Comparison of ENCODE assay signal across 1 cellular context in the genomic region with DNA sequence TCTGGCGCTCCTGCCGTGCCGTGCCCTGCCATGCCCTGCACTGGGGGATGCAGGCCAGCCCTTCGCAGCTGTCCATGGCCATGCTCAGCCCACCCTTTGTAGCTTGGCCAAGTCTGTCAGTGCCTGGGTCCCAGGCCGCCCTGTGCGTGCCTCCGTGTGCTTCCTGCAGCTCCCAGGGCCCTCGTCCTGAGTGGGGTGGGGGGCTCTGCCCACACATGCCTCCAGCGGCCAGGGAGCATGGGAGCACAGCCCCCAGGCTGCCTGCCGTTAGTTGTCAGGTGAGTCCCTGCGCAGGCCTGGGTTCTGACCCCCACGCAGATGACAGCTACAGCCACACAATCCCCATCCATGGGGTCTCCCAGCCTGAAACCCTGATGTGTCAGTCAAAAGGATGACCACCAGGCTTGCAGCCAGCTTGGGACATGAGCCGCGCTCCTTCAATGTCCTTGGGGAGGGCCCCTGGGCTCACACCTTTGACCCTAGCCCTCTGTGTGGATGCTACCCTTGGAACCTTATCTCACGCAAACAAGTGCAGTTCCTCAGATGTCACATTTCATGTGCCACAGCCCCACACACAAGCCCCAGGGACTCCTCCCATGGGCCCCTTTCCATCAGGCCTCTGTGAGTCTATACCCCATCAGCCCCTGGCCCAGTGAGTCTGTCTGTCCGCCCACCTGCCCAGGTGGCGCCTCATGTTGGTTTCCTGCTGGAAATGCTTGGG.
TF ChIP-seq lines count a peak whose summit lies in the region.

No MANE protein-coding gene starts in this region.

TF ChIP-seq in HepG2, 621 proteins besides CTCF, POLR2A, EP300 and RAD21 (continues in another document):
- TF ChIP-seq SIX1 (CRISPR knock-in tag; IDR thresholded peaks at IDR 0.05; ENCODE audit: borderline replicate concordance): 0 out of 2 replicates have a peak, but pooled peaks have one; percentile 19
- TF ChIP-seq ZNF263 (CRISPR knock-in tag; IDR thresholded peaks at IDR 0.05): peak; percentile 59; the same call in 1 of the 2 replicates
- no peak for TF ChIP-seq RNF2 (conservative IDR thresholded peaks at IDR 0.05; ENCODE audit: low read depth)
- TF ChIP-seq NCOA2 (CRISPR knock-in tag; IDR thresholded peaks at IDR 0.05): peak; percentile 22; the same call in 1 of the 2 replicates
- TF ChIP-seq NR2C2 (CRISPR knock-in tag; IDR thresholded peaks at IDR 0.05; ENCODE audit: borderline replicate concordance): peak; percentile 40; the same call in 1 of the 2 replicates
- TF ChIP-seq PHF20 (CRISPR knock-in tag; IDR thresholded peaks at IDR 0.05): no peak
- TF ChIP-seq SOX6 (IDR thresholded peaks at IDR 0.05): no peak
- TF ChIP-seq SOX6 (CRISPR knock-in tag; IDR thresholded peaks at IDR 0.05): 0 out of 2 replicates have a peak, but pooled peaks have one; percentile 25
- TF ChIP-seq, protein P1, sequence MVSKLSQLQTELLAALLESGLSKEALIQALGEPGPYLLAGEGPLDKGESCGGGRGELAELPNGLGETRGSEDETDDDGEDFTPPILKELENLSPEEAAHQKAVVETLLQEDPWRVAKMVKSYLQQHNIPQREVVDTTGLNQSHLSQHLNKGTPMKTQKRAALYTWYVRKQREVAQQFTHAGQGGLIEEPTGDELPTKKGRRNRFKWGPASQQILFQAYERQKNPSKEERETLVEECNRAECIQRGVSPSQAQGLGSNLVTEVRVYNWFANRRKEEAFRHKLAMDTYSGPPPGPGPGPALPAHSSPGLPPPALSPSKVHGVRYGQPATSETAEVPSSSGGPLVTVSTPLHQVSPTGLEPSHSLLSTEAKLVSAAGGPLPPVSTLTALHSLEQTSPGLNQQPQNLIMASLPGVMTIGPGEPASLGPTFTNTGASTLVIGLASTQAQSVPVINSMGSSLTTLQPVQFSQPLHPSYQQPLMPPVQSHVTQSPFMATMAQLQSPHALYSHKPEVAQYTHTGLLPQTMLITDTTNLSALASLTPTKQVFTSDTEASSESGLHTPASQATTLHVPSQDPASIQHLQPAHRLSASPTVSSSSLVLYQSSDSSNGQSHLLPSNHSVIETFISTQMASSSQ (IDR thresholded peaks at IDR 0.05; ENCODE audit: low read depth): no peak
- TF ChIP-seq, protein P1 (CRISPR knock-in tag; IDR thresholded peaks at IDR 0.05; ENCODE audit: borderline replicate concordance): 0 out of 2 replicates have a peak, but pooled peaks have one; percentile 40
- TF ChIP-seq ZNF556 (CRISPR knock-in tag; IDR thresholded peaks at IDR 0.05; ENCODE audit: borderline replicate concordance): 0 out of 2 replicates have a peak, but pooled peaks have one; percentile 35
- TF ChIP-seq RXRA (CRISPR knock-in tag; IDR thresholded peaks at IDR 0.05): 0 out of 2 replicates have a peak, but pooled peaks have one; percentile 26
- TF ChIP-seq ZEB1 (IDR thresholded peaks at IDR 0.05; ENCODE audit: insufficient replicate concordance, low read depth): peak; percentile 9
- peak; percentile 73 for TF ChIP-seq NR2F6 (IDR thresholded peaks at IDR 0.05)
- peak; percentile 59; the same call in 1 of the 2 replicates for TF ChIP-seq NR2F6 (CRISPR knock-in tag; IDR thresholded peaks at IDR 0.05)
- TF ChIP-seq KLF13 (CRISPR knock-in tag; IDR thresholded peaks at IDR 0.05): 0 out of 2 replicates have a peak, but pooled peaks have one; percentile 55
- peak; percentile 64; the same call in 1 of the 2 replicates for TF ChIP-seq ESRRA (CRISPR knock-in tag; IDR thresholded peaks at IDR 0.05; ENCODE audit: low read depth)
- TF ChIP-seq REPIN1 (CRISPR knock-in tag; IDR thresholded peaks at IDR 0.05; ENCODE audit: borderline replicate concordance, low read depth): 0 out of 2 replicates have a peak, but pooled peaks have one; percentile 26
- no peak for TF ChIP-seq MEF2D (CRISPR knock-in tag; IDR thresholded peaks at IDR 0.05)
- no peak for TF ChIP-seq TOE1 (CRISPR knock-in tag; IDR thresholded peaks at IDR 0.05)
- TF ChIP-seq HNF4A (CRISPR knock-in tag; IDR thresholded peaks at IDR 0.05): peak; percentile 60
- no peak for TF ChIP-seq AHR (CRISPR knock-in tag; IDR thresholded peaks at IDR 0.05)
- TF ChIP-seq TCF7L2 (IDR thresholded peaks at IDR 0.05; ENCODE audit: low read depth, low read length): no peak
- TF ChIP-seq ZNF160 (CRISPR knock-in tag; IDR thresholded peaks at IDR 0.05): no peak
- TF ChIP-seq, protein P2, sequence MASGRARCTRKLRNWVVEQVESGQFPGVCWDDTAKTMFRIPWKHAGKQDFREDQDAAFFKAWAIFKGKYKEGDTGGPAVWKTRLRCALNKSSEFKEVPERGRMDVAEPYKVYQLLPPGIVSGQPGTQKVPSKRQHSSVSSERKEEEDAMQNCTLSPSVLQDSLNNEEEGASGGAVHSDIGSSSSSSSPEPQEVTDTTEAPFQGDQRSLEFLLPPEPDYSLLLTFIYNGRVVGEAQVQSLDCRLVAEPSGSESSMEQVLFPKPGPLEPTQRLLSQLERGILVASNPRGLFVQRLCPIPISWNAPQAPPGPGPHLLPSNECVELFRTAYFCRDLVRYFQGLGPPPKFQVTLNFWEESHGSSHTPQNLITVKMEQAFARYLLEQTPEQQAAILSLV (CRISPR knock-in tag; IDR thresholded peaks at IDR 0.05; ENCODE audit: borderline replicate concordance): 0 out of 2 replicates have a peak, but pooled peaks have one; percentile 21
- TF ChIP-seq MYC (CRISPR knock-in tag; IDR thresholded peaks at IDR 0.05; ENCODE audit: borderline replicate concordance): 0 out of 2 replicates have a peak, but pooled peaks have one; percentile 8
- TF ChIP-seq, protein P3, sequence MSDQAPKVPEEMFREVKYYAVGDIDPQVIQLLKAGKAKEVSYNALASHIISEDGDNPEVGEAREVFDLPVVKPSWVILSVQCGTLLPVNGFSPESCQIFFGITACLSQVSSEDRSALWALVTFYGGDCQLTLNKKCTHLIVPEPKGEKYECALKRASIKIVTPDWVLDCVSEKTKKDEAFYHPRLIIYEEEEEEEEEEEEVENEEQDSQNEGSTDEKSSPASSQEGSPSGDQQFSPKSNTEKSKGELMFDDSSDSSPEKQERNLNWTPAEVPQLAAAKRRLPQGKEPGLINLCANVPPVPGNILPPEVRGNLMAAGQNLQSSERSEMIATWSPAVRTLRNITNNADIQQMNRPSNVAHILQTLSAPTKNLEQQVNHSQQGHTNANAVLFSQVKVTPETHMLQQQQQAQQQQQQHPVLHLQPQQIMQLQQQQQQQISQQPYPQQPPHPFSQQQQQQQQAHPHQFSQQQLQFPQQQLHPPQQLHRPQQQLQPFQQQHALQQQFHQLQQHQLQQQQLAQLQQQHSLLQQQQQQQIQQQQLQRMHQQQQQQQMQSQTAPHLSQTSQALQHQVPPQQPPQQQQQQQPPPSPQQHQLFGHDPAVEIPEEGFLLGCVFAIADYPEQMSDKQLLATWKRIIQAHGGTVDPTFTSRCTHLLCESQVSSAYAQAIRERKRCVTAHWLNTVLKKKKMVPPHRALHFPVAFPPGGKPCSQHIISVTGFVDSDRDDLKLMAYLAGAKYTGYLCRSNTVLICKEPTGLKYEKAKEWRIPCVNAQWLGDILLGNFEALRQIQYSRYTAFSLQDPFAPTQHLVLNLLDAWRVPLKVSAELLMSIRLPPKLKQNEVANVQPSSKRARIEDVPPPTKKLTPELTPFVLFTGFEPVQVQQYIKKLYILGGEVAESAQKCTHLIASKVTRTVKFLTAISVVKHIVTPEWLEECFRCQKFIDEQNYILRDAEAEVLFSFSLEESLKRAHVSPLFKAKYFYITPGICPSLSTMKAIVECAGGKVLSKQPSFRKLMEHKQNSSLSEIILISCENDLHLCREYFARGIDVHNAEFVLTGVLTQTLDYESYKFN (CRISPR knock-in tag; conservative IDR thresholded peaks at IDR 0.05): peak; percentile 73
- TF ChIP-seq BCL6 (CRISPR knock-in tag; IDR thresholded peaks at IDR 0.05): no peak
- no peak for TF ChIP-seq MYNN (CRISPR knock-in tag; IDR thresholded peaks at IDR 0.05; ENCODE audit: low read depth)
- TF ChIP-seq, protein P4, sequence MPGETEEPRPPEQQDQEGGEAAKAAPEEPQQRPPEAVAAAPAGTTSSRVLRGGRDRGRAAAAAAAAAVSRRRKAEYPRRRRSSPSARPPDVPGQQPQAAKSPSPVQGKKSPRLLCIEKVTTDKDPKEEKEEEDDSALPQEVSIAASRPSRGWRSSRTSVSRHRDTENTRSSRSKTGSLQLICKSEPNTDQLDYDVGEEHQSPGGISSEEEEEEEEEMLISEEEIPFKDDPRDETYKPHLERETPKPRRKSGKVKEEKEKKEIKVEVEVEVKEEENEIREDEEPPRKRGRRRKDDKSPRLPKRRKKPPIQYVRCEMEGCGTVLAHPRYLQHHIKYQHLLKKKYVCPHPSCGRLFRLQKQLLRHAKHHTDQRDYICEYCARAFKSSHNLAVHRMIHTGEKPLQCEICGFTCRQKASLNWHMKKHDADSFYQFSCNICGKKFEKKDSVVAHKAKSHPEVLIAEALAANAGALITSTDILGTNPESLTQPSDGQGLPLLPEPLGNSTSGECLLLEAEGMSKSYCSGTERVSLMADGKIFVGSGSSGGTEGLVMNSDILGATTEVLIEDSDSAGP (CRISPR knock-in tag; IDR thresholded peaks at IDR 0.05; ENCODE audit: borderline replicate concordance): peak; percentile 55; the same call in 1 of the 2 replicates
- TF ChIP-seq, protein P5, sequence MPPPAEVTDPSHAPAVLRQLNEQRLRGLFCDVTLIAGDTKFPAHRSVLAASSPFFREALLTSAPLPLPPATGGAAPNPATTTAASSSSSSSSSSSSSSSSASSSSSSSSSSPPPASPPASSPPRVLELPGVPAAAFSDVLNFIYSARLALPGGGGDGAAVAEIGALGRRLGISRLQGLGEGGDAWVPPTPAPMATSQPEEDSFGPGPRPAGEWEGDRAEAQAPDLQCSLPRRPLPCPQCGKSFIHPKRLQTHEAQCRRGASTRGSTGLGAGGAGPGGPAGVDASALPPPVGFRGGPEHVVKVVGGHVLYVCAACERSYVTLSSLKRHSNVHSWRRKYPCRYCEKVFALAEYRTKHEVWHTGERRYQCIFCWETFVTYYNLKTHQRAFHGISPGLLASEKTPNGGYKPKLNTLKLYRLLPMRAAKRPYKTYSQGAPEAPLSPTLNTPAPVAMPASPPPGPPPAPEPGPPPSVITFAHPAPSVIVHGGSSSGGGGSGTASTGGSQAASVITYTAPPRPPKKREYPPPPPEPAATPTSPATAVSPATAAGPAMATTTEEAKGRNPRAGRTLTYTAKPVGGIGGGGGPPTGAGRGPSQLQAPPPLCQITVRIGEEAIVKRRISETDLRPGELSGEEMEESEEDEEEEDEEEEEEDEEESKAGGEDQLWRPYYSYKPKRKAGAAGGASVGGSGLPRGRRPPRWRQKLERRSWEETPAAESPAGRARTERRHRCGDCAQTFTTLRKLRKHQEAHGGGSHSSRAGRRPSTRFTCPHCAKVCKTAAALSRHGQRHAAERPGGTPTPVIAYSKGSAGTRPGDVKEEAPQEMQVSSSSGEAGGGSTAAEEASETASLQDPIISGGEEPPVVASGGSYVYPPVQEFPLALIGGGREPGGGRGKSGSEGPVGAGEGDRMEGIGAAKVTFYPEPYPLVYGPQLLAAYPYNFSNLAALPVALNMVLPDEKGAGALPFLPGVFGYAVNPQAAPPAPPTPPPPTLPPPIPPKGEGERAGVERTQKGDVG (CRISPR knock-in tag; IDR thresholded peaks at IDR 0.05; ENCODE audit: borderline replicate concordance): peak; percentile 66; the same call in 1 of the 2 replicates
- TF ChIP-seq RXRB (CRISPR knock-in tag; IDR thresholded peaks at IDR 0.05; ENCODE audit: borderline replicate concordance): no peak
- TF ChIP-seq ZFP37 (CRISPR knock-in tag; IDR thresholded peaks at IDR 0.05; ENCODE audit: borderline replicate concordance): no peak
- TF ChIP-seq MED1 (CRISPR knock-in tag; IDR thresholded peaks at IDR 0.05): 0 out of 2 replicates have a peak, but pooled peaks have one; percentile 34
- TF ChIP-seq, protein P6, sequence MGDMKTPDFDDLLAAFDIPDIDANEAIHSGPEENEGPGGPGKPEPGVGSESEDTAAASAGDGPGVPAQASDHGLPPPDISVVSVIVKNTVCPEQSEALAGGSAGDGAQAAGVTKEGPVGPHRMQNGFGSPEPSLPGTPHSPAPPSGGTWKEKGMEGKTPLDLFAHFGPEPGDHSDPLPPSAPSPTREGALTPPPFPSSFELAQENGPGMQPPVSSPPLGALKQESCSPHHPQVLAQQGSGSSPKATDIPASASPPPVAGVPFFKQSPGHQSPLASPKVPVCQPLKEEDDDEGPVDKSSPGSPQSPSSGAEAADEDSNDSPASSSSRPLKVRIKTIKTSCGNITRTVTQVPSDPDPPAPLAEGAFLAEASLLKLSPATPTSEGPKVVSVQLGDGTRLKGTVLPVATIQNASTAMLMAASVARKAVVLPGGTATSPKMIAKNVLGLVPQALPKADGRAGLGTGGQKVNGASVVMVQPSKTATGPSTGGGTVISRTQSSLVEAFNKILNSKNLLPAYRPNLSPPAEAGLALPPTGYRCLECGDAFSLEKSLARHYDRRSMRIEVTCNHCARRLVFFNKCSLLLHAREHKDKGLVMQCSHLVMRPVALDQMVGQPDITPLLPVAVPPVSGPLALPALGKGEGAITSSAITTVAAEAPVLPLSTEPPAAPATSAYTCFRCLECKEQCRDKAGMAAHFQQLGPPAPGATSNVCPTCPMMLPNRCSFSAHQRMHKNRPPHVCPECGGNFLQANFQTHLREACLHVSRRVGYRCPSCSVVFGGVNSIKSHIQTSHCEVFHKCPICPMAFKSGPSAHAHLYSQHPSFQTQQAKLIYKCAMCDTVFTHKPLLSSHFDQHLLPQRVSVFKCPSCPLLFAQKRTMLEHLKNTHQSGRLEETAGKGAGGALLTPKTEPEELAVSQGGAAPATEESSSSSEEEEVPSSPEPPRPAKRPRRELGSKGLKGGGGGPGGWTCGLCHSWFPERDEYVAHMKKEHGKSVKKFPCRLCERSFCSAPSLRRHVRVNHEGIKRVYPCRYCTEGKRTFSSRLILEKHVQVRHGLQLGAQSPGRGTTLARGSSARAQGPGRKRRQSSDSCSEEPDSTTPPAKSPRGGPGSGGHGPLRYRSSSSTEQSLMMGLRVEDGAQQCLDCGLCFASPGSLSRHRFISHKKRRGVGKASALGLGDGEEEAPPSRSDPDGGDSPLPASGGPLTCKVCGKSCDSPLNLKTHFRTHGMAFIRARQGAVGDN (CRISPR knock-in tag; IDR thresholded peaks at IDR 0.05): peak; percentile 60
- no peak for TF ChIP-seq NONO (IDR thresholded peaks at IDR 0.05)
- peak; percentile 50; the same call in 1 of the 2 replicates for TF ChIP-seq NONO (CRISPR knock-in tag; conservative IDR thresholded peaks at IDR 0.05)
- TF ChIP-seq GFI1 (CRISPR knock-in tag; IDR thresholded peaks at IDR 0.05; ENCODE audit: borderline replicate concordance): peak; percentile 45; the same call in 1 of the 2 replicates
- TF ChIP-seq TMF1 (CRISPR knock-in tag; IDR thresholded peaks at IDR 0.05; ENCODE audit: low read depth): no peak
- peak; percentile 42; the same call in 1 of the 2 replicates for TF ChIP-seq ARNTL (CRISPR knock-in tag; IDR thresholded peaks at IDR 0.05)
- peak; percentile 11; the same call in 1 of the 2 replicates for TF ChIP-seq TBX2 (CRISPR knock-in tag; IDR thresholded peaks at IDR 0.05; ENCODE audit: borderline replicate concordance)
- TF ChIP-seq HOXA3 (CRISPR knock-in tag; IDR thresholded peaks at IDR 0.05): peak; percentile 46
- TF ChIP-seq SALL1 (CRISPR knock-in tag; IDR thresholded peaks at IDR 0.05): peak; percentile 31
